In the genomic region with DNA sequence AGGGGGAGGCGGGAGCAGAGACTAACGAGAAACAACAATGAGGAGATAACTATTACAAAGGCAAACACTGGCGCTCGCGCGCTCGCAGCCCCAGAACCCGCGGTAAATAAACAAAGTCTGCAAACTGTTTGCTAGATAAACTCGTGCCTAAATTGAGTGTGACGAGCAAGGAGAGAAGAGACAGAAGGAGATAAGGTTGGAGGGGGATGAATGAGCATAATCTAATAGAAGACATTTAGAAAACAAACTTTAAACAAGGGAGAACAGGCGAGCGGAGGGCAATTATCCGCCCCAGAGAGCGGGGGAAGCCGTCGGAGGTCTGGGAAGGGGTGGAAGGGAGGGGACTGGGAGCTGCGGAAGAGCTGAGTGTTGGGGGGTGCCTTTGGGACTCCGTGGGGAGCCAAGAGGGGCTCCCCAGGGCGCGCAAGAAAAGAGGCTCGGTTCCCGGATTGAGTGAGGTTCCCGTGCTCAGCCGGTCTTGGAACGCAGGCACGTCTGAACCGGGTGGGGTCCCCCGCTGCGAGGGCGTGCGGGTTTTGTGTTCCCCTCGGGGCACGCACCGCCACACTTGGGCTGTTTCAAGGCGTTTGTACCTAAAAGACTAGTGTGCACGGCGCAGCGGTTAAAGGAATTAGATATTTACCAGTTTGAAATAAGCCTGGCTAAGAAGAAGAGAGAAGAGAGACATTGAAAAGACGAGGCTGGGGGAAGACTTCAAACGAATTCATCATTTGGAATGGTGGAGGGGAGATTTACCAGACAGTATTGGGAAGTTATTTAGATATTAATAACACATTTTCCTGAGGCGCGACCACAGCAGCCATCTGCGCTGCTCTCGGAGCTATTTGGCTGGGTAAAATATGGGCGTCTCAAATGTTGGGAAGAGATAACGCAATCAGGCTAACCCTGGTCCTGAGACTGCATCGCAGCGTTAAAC, we compare ENCODE assay signal across 23 cellular contexts. TPM values are rescaled to one million over a fixed set of nuclear protein-coding genes. Genes with fewer than 3 reads are reported as not detected.
DNase-seq lines count a peak whose midpoint lies in the region; ATAC-seq, FAIRE-seq and TF ChIP-seq lines count a peak whose summit lies in the region.
"Had no signal": no experiment of that assay in that cellular context is flagged by ENCODE, and none has a peak within 500 bp of the region (broad histone marks: within the 10 kb centered on the region; RNA-seq: fewer than 3 reads in every experiment).

No MANE protein-coding gene starts in this region.

- TF ChIP-seq EP300 in GM12878 (IDR thresholded peaks at IDR 0.05; ENCODE audit: borderline replicate concordance in 1 of 2, control insufficient read depth in 1 of 2, low read depth in 2 of 2, low read length in 2 of 2) = no peak
- no peak for TF ChIP-seq EP300 in suprapubic skin (IDR thresholded peaks at IDR 0.05)

- SMC1A ChIA-PET in GM12878 (lab: Charles Lee; ENCODE audit: uncharacterized antibody, unreplicated experiment) = no interaction called here

- no peaks in the 10 kb centered on the region; the same call in 2 of the 3 replicates for H3K36me3 Mint-ChIP-seq in GM23338 (ENCODE audit: low read depth)
- no peaks in the 10 kb centered on the region for H3K36me3 Mint-ChIP-seq in nephron progenitor cell (ENCODE audit: low read depth)
- H3K36me3 Mint-ChIP-seq in CD8-positive, alpha-beta memory T cell = no peaks in the 10 kb centered on the region
- H3K36me3 Mint-ChIP-seq: activated naive CD4-positive, alpha-beta T cell treated with anti-CD3 and anti-CD28 coated beads, Interleukin-2, amount 50 U/mL, for 24 hours had no signal

- peaks cover 34% of the 10 kb centered on the region for H4K20me1 ChIP-seq in GM23338 (replicated peaks; ENCODE audit: insufficient read depth)
- no peaks in the 10 kb centered on the region for H4K20me1 ChIP-seq in GM12878 (ENCODE audit: control insufficient read depth, insufficient read depth)

- peaks cover 99% of the 10 kb centered on the region for H3K27me3 Mint-ChIP-seq in GM23338 (ENCODE audit: insufficient read depth, low read depth, poor library complexity)
- H3K27me3 Mint-ChIP-seq in nephron progenitor cell (ENCODE audit: low read depth, poor library complexity) = peaks cover 100% of the 10 kb centered on the region
- H3K27me3 Mint-ChIP-seq in CD8-positive, alpha-beta memory T cell = peaks cover 68 to 87% of the 10 kb centered on the region in 2 donors

- H3K4me1 Mint-ChIP-seq in GM23338 (peaks cover 73% of the 10 kb centered on the region), nephron progenitor cell (peaks cover 75% of the 10 kb centered on the region)
- peaks cover 0 to 32% (median 9%) of the 10 kb centered on the region in 3 donors for H3K4me1 Mint-ChIP-seq in CD8-positive, alpha-beta memory T cell

- BruUV-seq in GM12878 (replicated peaks; lab: Mats Ljungman, UMichigan) = no TSS peak

- 8% methylated on average over 49 of the region's 49 CpGs for WGBS in GM12878 (ENCODE audit: insufficient coverage, insufficient replicate concordance, low lambda C conversion rate, missing lambda C conversion rate)
- WGBS in suprapubic skin = 5% methylated on average over 49 of the region's 49 CpGs

- ATAC-seq in GM23338 (no peak), GM12878 (no peak)
- ATAC-seq: body of pancreas had no signal

- intact Hi-C loops in GM12878 (cut with micrococcal nuclease; ENCODE audit: unreplicated experiment) (no loop called here), dorsolateral prefrontal cortex (cut with DNase I) (no loop called here)

- H3K4me3 Mint-ChIP-seq in GM23338 = peak overlapping the region; percentile 64
- peak overlapping the region; percentile 48 for H3K4me3 Mint-ChIP-seq in nephron progenitor cell
- no peak overlapping the region for H3K4me3 Mint-ChIP-seq in CD8-positive, alpha-beta memory T cell
- H3K4me3 Mint-ChIP-seq: HFFc6; stimulated activated naive CD8-positive, alpha-beta T cell treated with anti-CD3 and anti-CD28 coated beads, Interleukin-15, Interleukin-2, amounts not matched to agents 100 ng/mL and 50 ng/mL, for 24 hours had no signal

- H3K4me3 ChIP-seq in GM23338 = peak overlapping the region; percentile 50
- H3K4me3 ChIP-seq in GM12878 = no peak overlapping the region
- H3K4me3 ChIP-seq in dorsolateral prefrontal cortex = no peak overlapping the region
- no peak overlapping the region for H3K4me3 ChIP-seq in suprapubic skin
- H3K4me3 ChIP-seq in CD8-positive, alpha-beta memory T cell (ENCODE audit: low read length) = no peak overlapping the region
- H3K4me3 ChIP-seq: BLaER1, body of pancreas, coronary artery, PC-9, upper lobe of left lung had no signal

- no peak overlapping the region for H2AFZ ChIP-seq in GM23338
- no peak overlapping the region for H2AFZ ChIP-seq in GM12878 (ENCODE audit: control insufficient read depth, low read depth, low read length)
- H2AFZ ChIP-seq: PC-9 had no signal

- RAD21 ChIA-PET in GM12878 (lab: Charles Lee; ENCODE audit: unreplicated experiment) = no interaction called here

- H3K9me3 ChIP-seq in GM12878 (replicated peaks; ENCODE audit: control insufficient read depth, insufficient read depth, low read length) = no peaks in the 10 kb centered on the region
- H3K9me3 ChIP-seq in suprapubic skin = no peaks in the 10 kb centered on the region
- H3K9me3 ChIP-seq in CD8-positive, alpha-beta memory T cell (ENCODE audit: low read length) = no peaks in the 10 kb centered on the region
- H3K9me3 ChIP-seq: BLaER1, body of pancreas, gastrocnemius medialis, upper lobe of left lung had no signal

- DNase-seq in Daoy (ENCODE audit: low read depth) = peak; percentile 16
- no peak for DNase-seq in GM23338 (ENCODE audit: low spot score)
- no peak for DNase-seq in GM12878 (ENCODE audit: low read depth, low spot score)
- DNase-seq in nephron progenitor cell = no peak
- DNase-seq in dorsolateral prefrontal cortex = no peak
- no peak for DNase-seq in suprapubic skin (ENCODE audit: low spot score in 2 of 2)
- no peak for DNase-seq in effector CD8-positive, alpha-beta T cell (lab: John Stamatoyannopoulos, UW)
- DNase-seq in CD8-positive, alpha-beta memory T cell = no peak
- DNase-seq: body of pancreas, gastrocnemius medialis, HFFc6, NCI-H187, NCI-H510A treated with DMSO at 0.1 percent for 48 hours, PC-9 had no signal

- no peak for FAIRE-seq in GM12878 (lab: Jason Lieb, UNC)

- in situ Hi-C loops in GM12878 (cut with MboI) = no loop called here

- TF ChIP-seq POLR2A in GM12878 (IDR thresholded peaks at IDR 0.05; ENCODE audit: low read depth, low read length) (no peak), suprapubic skin (IDR thresholded peaks at IDR 0.05) (no peak)

- H3K36me3 ChIP-seq in GM23338 (ENCODE audit: insufficient read depth) (no peaks in the 10 kb centered on the region; the same call in 1 of the 2 replicates), GM12878 (ENCODE audit: control insufficient read depth in 2 of 2, insufficient read depth in 2 of 2, low read length in 1 of 2) (no peaks in the 10 kb centered on the region), suprapubic skin (no peaks in the 10 kb centered on the region)
- no peaks in the 10 kb centered on the region for H3K36me3 ChIP-seq in CD8-positive, alpha-beta memory T cell (ENCODE audit: insufficient read depth, low read length)
- H3K36me3 ChIP-seq: BLaER1, gastrocnemius medialis, upper lobe of left lung had no signal

- TF ChIP-seq CTCF in GM23338 (conservative IDR thresholded peaks at IDR 0.05; ENCODE audit: low read depth in 2 of 2) = no peak
- no peak for TF ChIP-seq CTCF in GM12878 (IDR thresholded peaks at IDR 0.05 in 2 of 3, conservative IDR thresholded peaks at IDR 0.05 in 1 of 3; ENCODE audit: control insufficient read depth in 2 of 3, extremely low read depth in 1 of 3, insufficient read depth in 1 of 3, low read depth in 3 of 3, low read length in 3 of 3)
- no peak for TF ChIP-seq CTCF in nephron progenitor cell (IDR thresholded peaks at IDR 0.05)
- no peak for TF ChIP-seq CTCF in dorsolateral prefrontal cortex (IDR thresholded peaks at IDR 0.05 in 54 of 56, conservative IDR thresholded peaks at IDR 0.05 in 2 of 56; ENCODE audit: low read depth in 1 of 56, partially characterized antibody in 56 of 56)
- no peak for TF ChIP-seq CTCF in suprapubic skin (IDR thresholded peaks at IDR 0.05)

- H3K4me1 ChIP-seq in GM23338 (ENCODE audit: insufficient read depth) = peaks cover 81% of the 10 kb centered on the region
- no peaks in the 10 kb centered on the region for H3K4me1 ChIP-seq in GM12878 (ENCODE audit: control insufficient read depth, insufficient read depth, low read length)
- peaks cover 19% of the 10 kb centered on the region for H3K4me1 ChIP-seq in suprapubic skin
- peaks cover 22% of the 10 kb centered on the region for H3K4me1 ChIP-seq in CD8-positive, alpha-beta memory T cell (ENCODE audit: insufficient read depth, low read length)

- no peak for TF ChIP-seq RAD21 in GM12878 (IDR thresholded peaks at IDR 0.05; ENCODE audit: insufficient read depth, low read depth, low read length)

- peaks cover 100% of the 10 kb centered on the region for H3K27me3 ChIP-seq in GM23338 (ENCODE audit: insufficient read depth)
- peaks cover 28 to 40% of the 10 kb centered on the region in 2 experiments for H3K27me3 ChIP-seq in GM12878 (replicated peaks in 1 of 2; ENCODE audit: control insufficient read depth in 2 of 2, insufficient read depth in 2 of 2, low read length in 1 of 2)
- peaks cover 33 to 100% (median 100%) of the 10 kb centered on the region in 45 donors for H3K27me3 ChIP-seq in dorsolateral prefrontal cortex
- peaks cover 100% of the 10 kb centered on the region for H3K27me3 ChIP-seq in suprapubic skin
- H3K27me3 ChIP-seq in CD8-positive, alpha-beta memory T cell (ENCODE audit: insufficient read depth, low read length, poor library complexity, severe bottlenecking) = peaks cover 77% of the 10 kb centered on the region

- H3K27ac Mint-ChIP-seq in GM23338 = no peak overlapping the region
- no peak overlapping the region for H3K27ac Mint-ChIP-seq in nephron progenitor cell
- no peak overlapping the region for H3K27ac Mint-ChIP-seq in CD8-positive, alpha-beta memory T cell
- H3K27ac Mint-ChIP-seq: activated naive CD4-positive, alpha-beta T cell treated with anti-CD3 and anti-CD28 coated beads, Interleukin-2, amount 50 U/mL, for 24 hours; HFFc6; stimulated activated naive CD8-positive, alpha-beta T cell treated with anti-CD3 and anti-CD28 coated beads, Interleukin-15, Interleukin-2, amounts not matched to agents 100 ng/mL and 50 ng/mL, for 24 hours had no signal

- H3K9ac ChIP-seq in GM12878 (ENCODE audit: control insufficient read depth, insufficient read depth, low read length) = no peak overlapping the region
- H3K9ac ChIP-seq: BLaER1 had no signal

- no peaks in the 10 kb centered on the region for H3K9me2 ChIP-seq in GM23338 (ENCODE audit: insufficient read depth)

- H3K27ac ChIP-seq in GM23338 (ENCODE audit: low read depth) (no peak overlapping the region), GM12878 (ENCODE audit: control insufficient read depth, insufficient read depth) (no peak overlapping the region), dorsolateral prefrontal cortex (no peak overlapping the region), suprapubic skin (no peak overlapping the region)
- no peak overlapping the region for H3K27ac ChIP-seq in CD8-positive, alpha-beta memory T cell (ENCODE audit: low read depth, low read length)
- H3K27ac ChIP-seq: BLaER1, body of pancreas, coronary artery, PC-9, upper lobe of left lung had no signal

- H3K9me3 Mint-ChIP-seq in GM23338 (no peaks in the 10 kb centered on the region; the same call in 1 of the 3 replicates), nephron progenitor cell (no peaks in the 10 kb centered on the region)
- no peaks in the 10 kb centered on the region for H3K9me3 Mint-ChIP-seq in CD8-positive, alpha-beta memory T cell
- H3K9me3 Mint-ChIP-seq: activated naive CD4-positive, alpha-beta T cell treated with anti-CD3 and anti-CD28 coated beads, Interleukin-2, amount 50 U/mL, for 24 hours; HFFc6; stimulated activated naive CD8-positive, alpha-beta T cell treated with anti-CD3 and anti-CD28 coated beads, Interleukin-15, Interleukin-2, amounts not matched to agents 100 ng/mL and 50 ng/mL, for 24 hours had no signal

- peaks cover 57% of the 10 kb centered on the region for H3F3A ChIP-seq in GM23338 (replicated peaks; ENCODE audit: low read depth)

- H3K4me2 ChIP-seq in GM23338 (peak overlapping the region; percentile 77), GM12878 (ENCODE audit: control insufficient read depth, insufficient read depth) (no peak overlapping the region)
- H3K4me2 ChIP-seq: BLaER1, PC-9 had no signal

- POLR2A ChIA-PET in GM12878 (lab: Charles Lee) = no interaction called here
- POLR2A ChIA-PET in CD8-positive, alpha-beta memory T cell (lab: Charles Lee) = no interaction called here

- no peaks in the 10 kb centered on the region for H3K79me2 ChIP-seq in GM23338 (replicated peaks; ENCODE audit: insufficient read depth)
- H3K79me2 ChIP-seq in GM12878 (ENCODE audit: control insufficient read depth, insufficient read depth, low read length) = no peaks in the 10 kb centered on the region

- CTCF ChIA-PET in GM12878 (lab: Yijun Ruan, JAX) = no interaction called here
- CTCF ChIA-PET in CD8-positive, alpha-beta memory T cell (lab: Charles Lee) = no interaction called here

RNA-seq across cellular contexts. Expression of a gene that starts 10.6 kb away (rescaled TPM):
- 0.09 and 0.97 TPM in 2 replicates for total RNA-seq in Daoy (2014; rRNA removed; shearing (Covaris generic))
- total RNA-seq in GM23338 (2014; rRNA removed; shearing (Covaris generic)) = 0.03 TPM in 1 of 2 replicates, not detected in the other
- polyA plus RNA-seq in GM23338 (2016; fragmentation: Nextera tagmentation; extraction: Ambion mirVana) (not detected in 2 replicates), GM12878 (2011; rRNA removed) (not detected in 2 replicates), GM12878 (2014; fragmentation: Illumina TruSeq; extraction: Trizol) (not detected in 2 replicates), GM12878 (2014; fragmentation: Nextera tagmentation; extraction: Ambion mirVana) (not detected), GM12878 (2014; rRNA removed) (not detected in 2 replicates), GM12878 (2016; fragmentation: Nextera tagmentation; extraction: Ambion mirVana) (not detected)
- total RNA-seq in GM12878 (2013; cell fraction: nucleolus; rRNA removed) = not detected in 2 replicates
- total RNA-seq in GM12878 (2014; rRNA removed) (not detected in 2 replicates), GM12878 (2014; rRNA removed; fragmentation: Illumina TruSeq; extraction: Trizol) (not detected in 2 replicates), GM12878 (2021) (not detected in 2 replicates), dorsolateral prefrontal cortex (1 to 10 TPM in 119 of 120 experiments, under 1 TPM in 1; 0.39 to 4.2 (median 2.4) TPM), suprapubic skin (under 1 TPM in 1 of 4 donors, not detected in 3; 0.08 TPM)
- polyA plus RNA-seq in GM12878 (2011; ENCODE audit: low read depth) = not detected
- not detected in 2 replicates for polyA plus RNA-seq in GM12878 (2011; cell fraction: cytosol; rRNA removed)
- polyA plus RNA-seq in GM12878 (2011; cell fraction: nucleus; rRNA removed) = not detected in 2 replicates
- not detected in 2 replicates for polyA plus RNA-seq in GM12878 (2012)
- polyA minus RNA-seq in GM12878 (2011; rRNA and poly(A)+ RNA removed) = not detected in 2 replicates
- polyA minus RNA-seq in GM12878 (2011; cell fraction: cytosol; rRNA and poly(A)+ RNA removed) = not detected in 2 replicates
- not detected in 2 replicates for polyA minus RNA-seq in GM12878 (2011; cell fraction: nucleus; rRNA and poly(A)+ RNA removed)
- total RNA-seq in CD8-positive, alpha-beta memory T cell = not detected
- polyA plus RNA-seq in CD8-positive, alpha-beta memory T cell = not detected
- total RNA-seq: body of pancreas, HFFc6, HT1080, liver, M059J, PC-9, SK-MEL-5, upper lobe of left lung had no signal
- polyA plus RNA-seq: liver had no signal

Comparison
In these comparisons a context has a peak if more than half of its experiments do, and no peak if none do; other contexts are left out.
1. H3K4me3 Mint-ChIP-seq: peak in GM23338 (single experiment) and nephron progenitor cell (single experiment); none in CD8-positive, alpha-beta memory T cell (0 of 7).